ENCODE assay signal across 10 cellular contexts in genomic region chr21:38351176-38351959, GRCh38.
DNase-seq lines count a peak whose midpoint lies in the region; ATAC-seq and TF ChIP-seq lines count a peak whose summit lies in the region.
"Had no signal": no experiment of that assay in that cellular context is flagged by ENCODE, and none has a peak within 500 bp of the region (broad histone marks: within the 10 kb centered on the region; RNA-seq: fewer than 3 reads in every experiment).

No MANE protein-coding gene starts in this region.

- TF ChIP-seq POLR2A in body of pancreas (IDR thresholded peaks at IDR 0.05), result no peak

- ATAC-seq in body of pancreas, result no peak
- ATAC-seq: Panc1 had no signal

- no peaks in the 10 kb centered on the region for H3K9me3 ChIP-seq in body of pancreas

- no peaks in the 10 kb centered on the region for H3K9me3 Mint-ChIP-seq in HFFc6
- no peaks in the 10 kb centered on the region for H3K9me3 Mint-ChIP-seq in dendritic cell treated with granulocyte-macrophage colony-stimulating factor and Interleukin-4, amounts not matched to agents 40 ng/mL and 50 ng/mL, for 4 days
- H3K9me3 Mint-ChIP-seq in nephron, result no peaks in the 10 kb centered on the region

- H3K36me3 ChIP-seq in ACC112 (ENCODE audit: insufficient read depth, low read length) (no peaks in the 10 kb centered on the region), body of pancreas (replicated peaks in 1 of 2; ENCODE audit: insufficient read depth in 1 of 2, low read depth in 2 of 2) (no peaks in the 10 kb centered on the region)

- WGBS in body of pancreas, 2 donors, result 54 to 55% methylated on average over 9 to 16 of the region's 16 CpGs

- H3K4me1 Mint-ChIP-seq in HFFc6 (ENCODE audit: low read depth) (peaks cover 35% of the 10 kb centered on the region), nephron (peaks cover 59% of the 10 kb centered on the region)
- peaks cover 24% of the 10 kb centered on the region for H3K4me1 Mint-ChIP-seq in dendritic cell treated with granulocyte-macrophage colony-stimulating factor and Interleukin-4, amounts not matched to agents 40 ng/mL and 50 ng/mL, for 4 days (ENCODE audit: low read depth)

- H3K4me3 Mint-ChIP-seq in HFFc6 (peak overlapping the region; percentile 53), nephron (no peak overlapping the region)
- H3K4me3 Mint-ChIP-seq in dendritic cell treated with granulocyte-macrophage colony-stimulating factor and Interleukin-4, amounts not matched to agents 40 ng/mL and 50 ng/mL, for 4 days, result no peak overlapping the region
- H3K4me3 Mint-ChIP-seq: naive B cell had no signal

- H3K36me3 Mint-ChIP-seq in HFFc6 (ENCODE audit: low read depth) (peaks cover 6% of the 10 kb centered on the region; the same call in 1 of the 2 replicates), nephron (ENCODE audit: low read depth) (no peaks in the 10 kb centered on the region)
- H3K36me3 Mint-ChIP-seq in dendritic cell treated with granulocyte-macrophage colony-stimulating factor and Interleukin-4, amounts not matched to agents 40 ng/mL and 50 ng/mL, for 4 days (ENCODE audit: low read depth), result no peaks in the 10 kb centered on the region
- H3K36me3 Mint-ChIP-seq: naive B cell had no signal

- H3K27me3 Mint-ChIP-seq in HFFc6 (ENCODE audit: insufficient read depth) (peaks cover 2% of the 10 kb centered on the region), nephron (ENCODE audit: low read depth) (peaks cover 48% of the 10 kb centered on the region)
- peaks cover 18% of the 10 kb centered on the region for H3K27me3 Mint-ChIP-seq in dendritic cell treated with granulocyte-macrophage colony-stimulating factor and Interleukin-4, amounts not matched to agents 40 ng/mL and 50 ng/mL, for 4 days

- H2AFZ ChIP-seq in ACC112 (ENCODE audit: low read length, unreplicated experiment), result peak overlapping the region; percentile 26

- H3K27ac ChIP-seq in ACC112 (ENCODE audit: low read depth, low read length) (peak overlapping the region; percentile 89), body of pancreas (no peak overlapping the region)

- H3K27me3 ChIP-seq in ACC112 (ENCODE audit: insufficient read depth, low read length), result no peaks in the 10 kb centered on the region
- no peaks in the 10 kb centered on the region for H3K27me3 ChIP-seq in body of pancreas

- H3K4me1 ChIP-seq in ACC112 (ENCODE audit: control insufficient read depth, insufficient read depth, low read length, unreplicated experiment) (peaks cover 21% of the 10 kb centered on the region), body of pancreas (no peaks in the 10 kb centered on the region)

- H3K4me3 ChIP-seq in ACC112 (ENCODE audit: low read depth, low read length) (0 out of 2 replicates have a peak overlapping the region, but pooled peaks have one; percentile 23), body of pancreas (no peak overlapping the region)

- no peaks in the 10 kb centered on the region for H3K79me2 ChIP-seq in ACC112 (ENCODE audit: control insufficient read depth, insufficient read depth, low read length, unreplicated experiment)

- no peak for TF ChIP-seq CTCF in HFFc6 (IDR thresholded peaks at IDR 0.05)
- no peak for TF ChIP-seq CTCF in nephron (IDR thresholded peaks at IDR 0.05; ENCODE audit: unreplicated experiment in 3 of 3)
- TF ChIP-seq CTCF in body of pancreas (IDR thresholded peaks at IDR 0.05), result peak in 1 of 7 experiments; percentile 5

- intact Hi-C loops in dendritic cell treated with granulocyte-macrophage colony-stimulating factor and Interleukin-4, amounts not matched to agents 40 ng/mL and 50 ng/mL, for 4 days (cut with micrococcal nuclease), result no loop called here
- intact Hi-C loops in body of pancreas (cut with DNase I), result loop anchor here (5.0 kb wide), 1 partner anchor 129 kb away; no protein-coding TSS in a partner anchor

- DNase-seq in HFFc6 (peak; percentile 5), body of pancreas (no peak), NK-92 (lab: John Stamatoyannopoulos, UW; ENCODE audit: unreplicated experiment) (no peak), NCI-H226 (no peak), occipital lobe (lab: John Stamatoyannopoulos, UW) (no peak)
- DNase-seq: naive B cell had no signal

- H3K27ac Mint-ChIP-seq in HFFc6 (peak overlapping the region; percentile 91), nephron (peak overlapping the region; percentile 12 to 67 (median 48))
- H3K27ac Mint-ChIP-seq in dendritic cell treated with granulocyte-macrophage colony-stimulating factor and Interleukin-4, amounts not matched to agents 40 ng/mL and 50 ng/mL, for 4 days, result peak overlapping the region; percentile 9

Comparison
In these comparisons a context has a peak if more than half of its experiments do, and no peak if none do; other contexts are left out.
1. H3K27ac Mint-ChIP-seq: peak in every context shown above with its lines; median percentile 91 in HFFc6; 48 in nephron; 9 in dendritic cell treated with granulocyte-macrophage colony-stimulating factor and Interleukin-4, amounts not matched to agents 40 ng/mL and 50 ng/mL, for 4 days.